In genomic region chr2:85997016-85997970, GRCh38 we compare ENCODE assay signal across 8 cellular contexts.
DNase-seq lines count a peak whose midpoint lies in the region; ATAC-seq, FAIRE-seq and TF ChIP-seq lines count a peak whose summit lies in the region.

No MANE protein-coding gene starts in this region.

- intact Hi-C loops in dendritic cell treated with granulocyte-macrophage colony-stimulating factor and Interleukin-4, amounts not matched to agents 40 ng/mL and 50 ng/mL, for 4 days (cut with micrococcal nuclease): no loop called here

- H3K9me3 ChIP-seq in upper lobe of left lung: no peaks in the 10 kb centered on the region

- no peak for TF ChIP-seq CTCF in upper lobe of left lung (IDR thresholded peaks at IDR 0.05)

- ATAC-seq in upper lobe of left lung (ENCODE audit: low FRiP score in 2 of 2): peak in 1 of 2 donors; percentile 9
- no peak for ATAC-seq in GM18909 (IDR thresholded peaks at IDR 0.05; ENCODE audit: poor library complexity, unreplicated experiment)

- WGBS in upper lobe of left lung, 2 donors: 77 to 84% methylated on average over 7 of the region's 7 CpGs

- peak overlapping the region; percentile 92 for H3K27ac Mint-ChIP-seq in activated naive CD4-positive, alpha-beta T cell treated with anti-CD3 and anti-CD28 coated beads, Interleukin-2, amount 10 ng/mL, durations not matched to agents 7 days and 5 days
- peak overlapping the region; percentile 85 for H3K27ac Mint-ChIP-seq in dendritic cell treated with granulocyte-macrophage colony-stimulating factor and Interleukin-4, amounts not matched to agents 40 ng/mL and 50 ng/mL, for 4 days

- H3K9me3 Mint-ChIP-seq in activated naive CD4-positive, alpha-beta T cell treated with anti-CD3 and anti-CD28 coated beads, Interleukin-2, amount 10 ng/mL, durations not matched to agents 7 days and 5 days: peaks cover 7% of the 10 kb centered on the region
- no peaks in the 10 kb centered on the region for H3K9me3 Mint-ChIP-seq in dendritic cell treated with granulocyte-macrophage colony-stimulating factor and Interleukin-4, amounts not matched to agents 40 ng/mL and 50 ng/mL, for 4 days

- no peaks in the 10 kb centered on the region for H3K27me3 ChIP-seq in upper lobe of left lung

- H3K36me3 ChIP-seq in upper lobe of left lung: no peaks in the 10 kb centered on the region

- peaks cover 95% of the 10 kb centered on the region for H3K4me1 Mint-ChIP-seq in activated naive CD4-positive, alpha-beta T cell treated with anti-CD3 and anti-CD28 coated beads, Interleukin-2, amount 10 ng/mL, durations not matched to agents 7 days and 5 days
- H3K4me1 Mint-ChIP-seq in dendritic cell treated with granulocyte-macrophage colony-stimulating factor and Interleukin-4, amounts not matched to agents 40 ng/mL and 50 ng/mL, for 4 days (ENCODE audit: low read depth): peaks cover 78% of the 10 kb centered on the region

- no peak overlapping the region for H3K4me3 ChIP-seq in upper lobe of left lung

- FAIRE-seq in HTR-8/SVneo (lab: Jason Lieb, UNC): no peak

- TF ChIP-seq POLR2A in upper lobe of left lung (IDR thresholded peaks at IDR 0.05): no peak

- H3K27ac ChIP-seq in upper lobe of left lung: peak overlapping the region; percentile 76 to 88 (median 84)

- no peak overlapping the region for H3K4me3 Mint-ChIP-seq in activated naive CD4-positive, alpha-beta T cell treated with anti-CD3 and anti-CD28 coated beads, Interleukin-2, amount 10 ng/mL, durations not matched to agents 7 days and 5 days
- H3K4me3 Mint-ChIP-seq in dendritic cell treated with granulocyte-macrophage colony-stimulating factor and Interleukin-4, amounts not matched to agents 40 ng/mL and 50 ng/mL, for 4 days: peak overlapping the region; percentile 2

- H3K36me3 Mint-ChIP-seq in activated naive CD4-positive, alpha-beta T cell treated with anti-CD3 and anti-CD28 coated beads, Interleukin-2, amount 10 ng/mL, durations not matched to agents 7 days and 5 days: peaks cover 20% of the 10 kb centered on the region
- no peaks in the 10 kb centered on the region for H3K36me3 Mint-ChIP-seq in dendritic cell treated with granulocyte-macrophage colony-stimulating factor and Interleukin-4, amounts not matched to agents 40 ng/mL and 50 ng/mL, for 4 days (ENCODE audit: low read depth)

- H3K4me1 ChIP-seq in upper lobe of left lung: peaks cover 58 to 75% (median 64%) of the 10 kb centered on the region in 4 donors

- no peak for DNase-seq in activated naive CD4-positive, alpha-beta T cell treated with anti-CD3 and anti-CD28 coated beads, Interleukin-2, amount 10 ng/mL, durations not matched to agents 7 days and 5 days
- DNase-seq in activated naive CD4-positive, alpha-beta T cell (lab: John Stamatoyannopoulos, UW): no peak
- peak; percentile 43 for DNase-seq in mucosa of gallbladder (ENCODE audit: low spot score)
- DNase-seq in upper lobe of left lung: no peak
- no peak for DNase-seq in HTR-8/SVneo (ENCODE audit: insufficient read length, low spot score)
- no peak for DNase-seq in stimulated activated CD4-positive, alpha-beta T cell treated with anti-CD3 and anti-CD28 coated beads, Interleukin-4, amount 100 ng/mL, for 4 hours

- CTCF ChIA-PET in activated naive CD4-positive, alpha-beta T cell treated with anti-CD3 and anti-CD28 coated beads, Interleukin-2, amount 10 ng/mL, durations not matched to agents 7 days and 5 days (lab: Charles Lee): interaction anchor here (1.2 kb wide), 1 partner anchor 22 kb away, joined by 3 read pairs; no protein-coding TSS in a partner anchor

- TF ChIP-seq EP300 in upper lobe of left lung (IDR thresholded peaks at IDR 0.05): no peak

- H3K27me3 Mint-ChIP-seq in activated naive CD4-positive, alpha-beta T cell treated with anti-CD3 and anti-CD28 coated beads, Interleukin-2, amount 10 ng/mL, durations not matched to agents 7 days and 5 days: peaks cover 4% of the 10 kb centered on the region
- H3K27me3 Mint-ChIP-seq in dendritic cell treated with granulocyte-macrophage colony-stimulating factor and Interleukin-4, amounts not matched to agents 40 ng/mL and 50 ng/mL, for 4 days: no peaks in the 10 kb centered on the region
